Comparison of ENCODE assay signal across 11 cellular contexts in genomic region chr11:33772300-33772699, GRCh38. TPM values are rescaled to one million over a fixed set of nuclear protein-coding genes. Genes with fewer than 3 reads are reported as not detected.
A peak's percentile ranks its signal among the peaks of the same experiment; 100 is the strongest.
DNase-seq lines count a peak whose midpoint lies in the region; ATAC-seq and TF ChIP-seq lines count a peak whose summit lies in the region.
"Had no signal": no experiment of that assay in that cellular context is flagged by ENCODE, and none has a peak within 500 bp of the region (broad histone marks: within the 10 kb centered on the region; RNA-seq: fewer than 3 reads in every experiment).

No MANE protein-coding gene starts in this region.

- CTCF ChIA-PET in activated CD4-positive, alpha-beta T cell treated with anti-CD3 and anti-CD28 coated beads for 36 hours (lab: Charles Lee) = interaction anchor here (0.7 to 2.0 kb wide), 6 partner anchors 9 to 411 kb away, joined by 3 to 6 read pairs (median 3); partner anchors contain the start of gene CD59
- CTCF ChIA-PET in mammary epithelial cell (lab: Charles Lee; ENCODE audit: low non-redundant PET) = no interaction called here

- H3K9me3 ChIP-seq in mammary epithelial cell (replicated peaks; ENCODE audit: insufficient read depth, low read length) = no peaks in the 10 kb centered on the region
- H3K9me3 ChIP-seq: lower lobe of right lung had no signal

- peaks cover 12% of the 10 kb centered on the region for H3K36me3 Mint-ChIP-seq in activated CD4-positive, alpha-beta T cell treated with anti-CD3 and anti-CD28 coated beads for 36 hours (ENCODE audit: low read depth)
- peaks cover 21% of the 10 kb centered on the region for H3K36me3 Mint-ChIP-seq in nephron progenitor cell (ENCODE audit: low read depth)

- H3K27ac ChIP-seq in mammary epithelial cell (ENCODE audit: insufficient read depth, low read depth, low read length) = peak overlapping the region; percentile 10
- H3K27ac ChIP-seq: lower lobe of right lung had no signal

- H3K27me3 ChIP-seq in mammary epithelial cell (ENCODE audit: insufficient read depth, low read length) = no peaks in the 10 kb centered on the region

- no peak overlapping the region for H3K9ac ChIP-seq in mammary epithelial cell (ENCODE audit: insufficient read depth, low read length)

- peaks cover 8% of the 10 kb centered on the region for H3K27me3 Mint-ChIP-seq in activated CD4-positive, alpha-beta T cell treated with anti-CD3 and anti-CD28 coated beads for 36 hours
- peaks cover 41% of the 10 kb centered on the region for H3K27me3 Mint-ChIP-seq in nephron progenitor cell (ENCODE audit: low read depth, poor library complexity)

- H3K9me3 Mint-ChIP-seq in activated CD4-positive, alpha-beta T cell treated with anti-CD3 and anti-CD28 coated beads for 36 hours (ENCODE audit: low read depth) = no peaks in the 10 kb centered on the region
- no peaks in the 10 kb centered on the region for H3K9me3 Mint-ChIP-seq in nephron progenitor cell

- peak; percentile 22 for DNase-seq in activated CD4-positive, alpha-beta T cell treated with anti-CD3 and anti-CD28 coated beads for 36 hours
- no peak for DNase-seq in activated CD4-positive, alpha-beta T cell treated with anti-CD3 and anti-CD28 coated beads, Interleukin-2, amount 50 U/mL, for 48 hours
- peak; percentile 71 for DNase-seq in M059J (ENCODE audit: low read depth)
- DNase-seq in mammary epithelial cell = peak; percentile 76
- DNase-seq in nephron progenitor cell = no peak
- DNase-seq in central memory CD4-positive, alpha-beta T cell = no peak
- DNase-seq in epidermal melanocyte (ENCODE audit: insufficient read length, low spot score) = no peak
- DNase-seq: activated CD4-positive, alpha-beta T cell treated with anti-CD3 and anti-CD28 coated beads for 1 hour; lower lobe of right lung; NCI-H146 had no signal

- peak overlapping the region; percentile 6 for H3K4me2 ChIP-seq in mammary epithelial cell (ENCODE audit: insufficient read depth, low read depth, low read length)

- H3K27ac Mint-ChIP-seq in activated CD4-positive, alpha-beta T cell treated with anti-CD3 and anti-CD28 coated beads for 36 hours = no peak overlapping the region
- no peak overlapping the region for H3K27ac Mint-ChIP-seq in nephron progenitor cell

- POLR2A ChIA-PET in activated CD4-positive, alpha-beta T cell treated with anti-CD3 and anti-CD28 coated beads for 36 hours (lab: Charles Lee) = no interaction called here

- no TSS peak for BruUV-seq in mammary epithelial cell (replicated peaks; lab: Mats Ljungman, UMichigan)

- dilution Hi-C loops in mammary epithelial cell (cut with HindIII; ENCODE audit: low sequenced_read_pairs) = no loop called here

- H2AFZ ChIP-seq in mammary epithelial cell (ENCODE audit: low read depth, low read length) = no peak overlapping the region

- no peak for TF ChIP-seq CTCF in mammary epithelial cell (conservative IDR thresholded peaks at IDR 0.05 in 1 of 2, IDR thresholded peaks at IDR 0.05 in 1 of 2; ENCODE audit: extremely low read depth in 1 of 2, insufficient read depth in 1 of 2, low read depth in 1 of 2, low read length in 2 of 2)
- no peak for TF ChIP-seq CTCF in nephron progenitor cell (IDR thresholded peaks at IDR 0.05)

- peaks cover 39% of the 10 kb centered on the region for H3K4me1 ChIP-seq in mammary epithelial cell (ENCODE audit: insufficient read depth, low read length)

- peaks cover 44% of the 10 kb centered on the region for H3K4me1 Mint-ChIP-seq in activated CD4-positive, alpha-beta T cell treated with anti-CD3 and anti-CD28 coated beads for 36 hours
- H3K4me1 Mint-ChIP-seq in nephron progenitor cell = peaks cover 23% of the 10 kb centered on the region

- H3K4me3 ChIP-seq in mammary epithelial cell (replicated peaks in 1 of 3; ENCODE audit: insufficient read depth in 1 of 3, low read depth in 2 of 3, low read length in 3 of 3) = no peak overlapping the region

- H4K20me1 ChIP-seq in mammary epithelial cell (ENCODE audit: insufficient read depth, low read length) = no peaks in the 10 kb centered on the region

- intact Hi-C loops in activated CD4-positive, alpha-beta T cell treated with anti-CD3 and anti-CD28 coated beads for 36 hours (cut with DNase I, micrococcal nuclease) = loop anchor here (2.0 to 5.0 kb wide), 3 partner anchors 35 to 515 kb away; partner anchors contain the start of genes C11orf91 (in 1 of the 2), CD59 (in 1 of the 2) and HIPK3 (in 1 of the 2)
- intact Hi-C loops in mammary epithelial cell (cut with micrococcal nuclease) = loop anchor here (2.0 kb wide), 1 partner anchor 57 kb away; no protein-coding TSS in a partner anchor

- peaks cover 7% of the 10 kb centered on the region for H3K36me3 ChIP-seq in mammary epithelial cell (ENCODE audit: insufficient read depth, low read length)

- peaks cover 42% of the 10 kb centered on the region for H3K79me2 ChIP-seq in mammary epithelial cell (ENCODE audit: insufficient read depth, low read length)

- in situ Hi-C loops in mammary epithelial cell (cut with MboI; ENCODE audit: low sequenced_read_pairs in 2 of 2) = no loop called here

- 76% methylated on average over 4 of the region's 4 CpGs for WGBS in mammary epithelial cell (ENCODE audit: low coverage, missing lambda C conversion rate)

- no peak for ATAC-seq in activated CD4-positive, alpha-beta T cell treated with anti-CD3 and anti-CD28 coated beads for 36 hours
- no peak for ATAC-seq in HG03520 (IDR thresholded peaks at IDR 0.05; ENCODE audit: unreplicated experiment)
- ATAC-seq: lower lobe of right lung had no signal

- H3K4me3 Mint-ChIP-seq in activated CD4-positive, alpha-beta T cell treated with anti-CD3 and anti-CD28 coated beads for 36 hours = peak overlapping the region; percentile 89
- H3K4me3 Mint-ChIP-seq in nephron progenitor cell = peak overlapping the region; percentile 67

RNA-seq across cellular contexts. Expression of gene FBXO3, which starts 2.0 kb away (rescaled TPM):
- total RNA-seq in activated CD4-positive, alpha-beta T cell treated with anti-CD3 and anti-CD28 coated beads for 36 hours = 10 to 100 TPM; 11.4 to 12.2 TPM
- 46.1 and 63.7 TPM in 2 replicates for total RNA-seq in M059J (2014; rRNA removed; shearing (Covaris generic))
- 10 to 100 TPM; 27.6 to 44.8 TPM for total RNA-seq in mammary epithelial cell
- 33.0 TPM for polyA plus RNA-seq in mammary epithelial cell
- 44.2 TPM for polyA minus RNA-seq in mammary epithelial cell

RNA-seq across cellular contexts. Expression of gene CD59, which starts 36.1 kb away (rescaled TPM):
- total RNA-seq in activated CD4-positive, alpha-beta T cell treated with anti-CD3 and anti-CD28 coated beads for 36 hours = 10 to 100 TPM; 58.2 to 60.0 TPM
- total RNA-seq in M059J (2014; rRNA removed; shearing (Covaris generic)) = 611 and 742 TPM in 2 replicates
- total RNA-seq in mammary epithelial cell = 1,000 to 10,000 TPM; 1,038 to 1,326 TPM
- polyA plus RNA-seq in mammary epithelial cell = 1,397 TPM
- 796 TPM for polyA minus RNA-seq in mammary epithelial cell

Comparison
In these comparisons a context has a peak if more than half of its experiments do, and no peak if none do; other contexts are left out.
1. DNase-seq: peak in activated CD4-positive, alpha-beta T cell treated with anti-CD3 and anti-CD28 coated beads for 36 hours (single experiment), M059J (single experiment) and mammary epithelial cell (single experiment); none in activated CD4-positive, alpha-beta T cell treated with anti-CD3 and anti-CD28 coated beads, Interleukin-2, amount 50 U/mL, for 48 hours (0 of 2), nephron progenitor cell (single experiment), central memory CD4-positive, alpha-beta T cell (single experiment) and epidermal melanocyte (single experiment).
2. RNA of gene CD59, which starts 36.1 kb away (total RNA-seq): 1,038 to 1,326 TPM in mammary epithelial cell and 611 to 742 TPM in M059J; 58.2 to 60.0 TPM in activated CD4-positive, alpha-beta T cell treated with anti-CD3 and anti-CD28 coated beads for 36 hours; every median in the first group is over 10 times any median in the second.